8 cellular contexts compared by ENCODE assay signal in genomic region chr10:122435212-122435827, GRCh38. TPM values are rescaled to one million over a fixed set of nuclear protein-coding genes. Genes with fewer than 3 reads are reported as not detected.
A peak's percentile ranks its signal among the peaks of the same experiment; 100 is the strongest.
DNase-seq lines count a peak whose midpoint lies in the region; ATAC-seq, FAIRE-seq and TF ChIP-seq lines count a peak whose summit lies in the region.

No MANE protein-coding gene starts in this region.

- H3K9me3 ChIP-seq in neural progenitor cell (ENCODE audit: low read depth), result no peaks in the 10 kb centered on the region

- ATAC-seq in GM19328 (IDR thresholded peaks at IDR 0.05; ENCODE audit: unreplicated experiment) (no peak), HG03342 (IDR thresholded peaks at IDR 0.05; ENCODE audit: unreplicated experiment) (no peak)

- H3K4me1 Mint-ChIP-seq in neural progenitor cell, result no peaks in the 10 kb centered on the region

- no peaks in the 10 kb centered on the region for H3F3A ChIP-seq in neural progenitor cell (ENCODE audit: low read depth)

- no peak for DNase-seq in BJ (ENCODE audit: low read depth)
- peak; percentile 7 for DNase-seq in HTR-8/SVneo (ENCODE audit: insufficient read length, low spot score)
- DNase-seq in RPMI7951 (ENCODE audit: low read depth), result peak; percentile 37
- DNase-seq in erythroblast (lab: John Stamatoyannopoulos, UW), result peak; percentile 35 to 62
- peak; percentile 72 for DNase-seq in neural progenitor cell (ENCODE audit: low spot score)
- no peak for DNase-seq in caudate nucleus (lab: John Stamatoyannopoulos, UW)

- no peaks in the 10 kb centered on the region for H3K36me3 ChIP-seq in BJ (ENCODE audit: control insufficient read depth, insufficient read depth, low read length)
- H3K36me3 ChIP-seq in neural progenitor cell, result peaks cover 6% of the 10 kb centered on the region

- H3K27ac Mint-ChIP-seq in neural progenitor cell, result no peak overlapping the region

- no peaks in the 10 kb centered on the region for H4K20me1 ChIP-seq in neural progenitor cell (ENCODE audit: low read depth)

- H3K4me1 ChIP-seq in neural progenitor cell, result no peaks in the 10 kb centered on the region

- H3K27me3 ChIP-seq in BJ (ENCODE audit: control insufficient read depth, insufficient read depth, low read length), result no peaks in the 10 kb centered on the region
- no peaks in the 10 kb centered on the region for H3K27me3 ChIP-seq in neural progenitor cell

- POLR2A ChIA-PET in BJ (lab: Charles Lee), result no interaction called here

- H3K27me3 Mint-ChIP-seq in neural progenitor cell (ENCODE audit: insufficient read depth, low read depth), result no peaks in the 10 kb centered on the region

- no peak for TF ChIP-seq POLR2A in erythroblast (IDR thresholded peaks at IDR 0.05; ENCODE audit: low read length)

- no peaks in the 10 kb centered on the region for H3K36me3 Mint-ChIP-seq in neural progenitor cell

- no peak overlapping the region for H3K9ac ChIP-seq in neural progenitor cell

- no peak overlapping the region for H3K4me3 ChIP-seq in BJ (ENCODE audit: low read depth, low read length)
- no peak overlapping the region for H3K4me3 ChIP-seq in neural progenitor cell

- no peak overlapping the region for H3K4me3 Mint-ChIP-seq in neural progenitor cell

- no peak overlapping the region for H3K27ac ChIP-seq in neural progenitor cell
- no peak overlapping the region for H3K27ac ChIP-seq in caudate nucleus (ENCODE audit: low read depth, low read length)

- FAIRE-seq in HTR-8/SVneo (lab: Jason Lieb, UNC), result no peak

- H3K9me3 Mint-ChIP-seq in neural progenitor cell, result peaks cover 2% of the 10 kb centered on the region

- no peaks in the 10 kb centered on the region for H3K79me2 ChIP-seq in neural progenitor cell (ENCODE audit: low read depth)

- no peak overlapping the region for H2AFZ ChIP-seq in neural progenitor cell (replicated peaks)

- TF ChIP-seq CTCF in BJ (IDR thresholded peaks at IDR 0.05; ENCODE audit: insufficient read depth, low read depth, low read length), result peak; percentile 32
- peak; percentile 87 for TF ChIP-seq CTCF in neural progenitor cell (IDR thresholded peaks at IDR 0.05)

- no peak overlapping the region for H3K4me2 ChIP-seq in neural progenitor cell

- CTCF ChIA-PET in BJ (lab: Yijun Ruan, JAX), result interaction anchor here (0.7 to 5.7 kb wide), 36 partner anchors 9 to 340 kb away, joined by 3 to 92 read pairs (median 4); partner anchors contain the start of genes ARMS2 and PLEKHA1

RNA-seq across cellular contexts. Expression of gene ARMS2, which starts 19.1 kb away (rescaled TPM):
- not detected in 2 replicates for polyA plus RNA-seq in BJ (2011; rRNA removed)
- not detected in 2 replicates for polyA minus RNA-seq in BJ (2011; rRNA and poly(A)+ RNA removed)
- not detected in 2 replicates for total RNA-seq in RPMI7951 (2014; rRNA removed; shearing (Covaris generic))
- not detected in 2 replicates for total RNA-seq in neural progenitor cell (ENCODE audit: low replicate concordance)

RNA-seq across cellular contexts. Expression of gene HTRA1, which starts 26.0 kb away (rescaled TPM):
- 128 and 132 TPM in 2 replicates for polyA plus RNA-seq in BJ (2011; rRNA removed)
- 9.9 and 11.0 TPM in 2 replicates for polyA minus RNA-seq in BJ (2011; rRNA and poly(A)+ RNA removed)
- total RNA-seq in RPMI7951 (2014; rRNA removed; shearing (Covaris generic)), result 136 and 182 TPM in 2 replicates
- 12.2 and 17.0 TPM in 2 replicates for total RNA-seq in neural progenitor cell (ENCODE audit: low replicate concordance)

Comparison
In these comparisons a context has a peak if more than half of its experiments do, and no peak if none do; other contexts are left out.
1. DNase-seq: peak in HTR-8/SVneo (single experiment), RPMI7951 (single experiment), erythroblast (2 of 2) and neural progenitor cell (single experiment); none in BJ (single experiment) and caudate nucleus (0 of 61).